ENCODE assay signal across 29 cellular contexts in the genomic region with DNA sequence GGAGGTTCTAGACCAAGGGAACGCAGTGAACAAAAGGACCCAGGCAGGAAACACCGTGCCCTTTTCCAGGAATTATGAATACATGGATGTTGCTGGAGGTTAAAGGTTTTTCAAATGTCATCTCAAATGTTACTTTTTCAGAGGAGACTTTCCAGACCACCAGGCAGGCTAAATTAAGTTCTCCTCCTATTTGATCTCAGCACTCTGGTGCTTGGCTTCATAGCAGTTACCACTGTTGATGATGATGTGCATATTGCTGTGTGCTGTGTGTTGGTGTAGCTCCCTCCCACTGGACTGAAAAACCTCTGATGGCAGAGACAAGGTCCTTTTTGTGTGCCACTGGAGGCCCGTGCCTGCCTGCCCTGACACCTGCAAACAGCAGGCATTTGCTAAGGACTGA.
"Had no signal": no experiment of that assay in that cellular context is flagged by ENCODE, and none has a peak within 500 bp of the region (broad histone marks: within the 10 kb centered on the region; RNA-seq: fewer than 3 reads in every experiment).

No MANE protein-coding gene starts in this region.

- H3K9me3 Mint-ChIP-seq: type B pancreatic cell had no signal

- FAIRE-seq: keratinocyte, pancreas, small intestine had no signal

- H3K4me2 ChIP-seq: neural progenitor cell had no signal

- H3K4me1 Mint-ChIP-seq: naive thymus-derived CD8-positive, alpha-beta T cell; nephron; neural progenitor cell; stimulated activated effector memory CD8-positive, alpha-beta T cell treated with anti-CD3 and anti-CD28 coated beads, Interleukin-12 subunit alpha, Interleukin-12 subunit beta, amount 100 ng/mL, for 72 hours had no signal

- DNase-seq: hippocampal formation; kidney glomerular epithelial cell; left cardiac atrium; left ventricle myocardium superior; lower lobe of right lung; mammary epithelial cell; mesenchymal stem cell; naive thymus-derived CD8-positive, alpha-beta T cell; pancreas; posterior cingulate gyrus; retina; right cardiac atrium; small intestine; spleen; stimulated activated CD4-positive, alpha-beta T cell treated with anti-CD3 and anti-CD28 coated beads, Interleukin-4, amount 100 ng/mL, for 24 hours; stimulated activated naive CD4-positive, alpha-beta T cell; tibial artery had no signal

- H3K36me3 ChIP-seq: lower lobe of right lung, neural progenitor cell, pancreas, prostate gland, spleen, suprapubic skin, thoracic aorta, tibial artery, vagina had no signal

- H3K4me3 Mint-ChIP-seq: naive thymus-derived CD8-positive, alpha-beta T cell; nephron; neural progenitor cell; stimulated activated effector memory CD8-positive, alpha-beta T cell treated with anti-CD3 and anti-CD28 coated beads, Interleukin-12 subunit alpha, Interleukin-12 subunit beta, amount 100 ng/mL, for 72 hours; stimulated activated naive CD8-positive, alpha-beta T cell treated with anti-CD3 and anti-CD28 coated beads, Interleukin-15, Interleukin-2, amounts not matched to agents 100 ng/mL and 50 ng/mL, for 24 hours; type B pancreatic cell had no signal

- H3K27me3 Mint-ChIP-seq: stimulated activated naive CD8-positive, alpha-beta T cell treated with anti-CD3 and anti-CD28 coated beads, Interleukin-15, Interleukin-2, amounts not matched to agents 100 ng/mL and 50 ng/mL, for 24 hours; type B pancreatic cell had no signal

- H3K4me1 ChIP-seq: lower lobe of right lung, neural progenitor cell, pancreas, prostate gland, spleen, suprapubic skin, tibial artery, vagina had no signal

- ATAC-seq: left cardiac atrium; left lobe of liver; left ventricle myocardium superior; lower lobe of right lung; naive thymus-derived CD8-positive, alpha-beta T cell; pancreas; right cardiac atrium; sciatic nerve; stimulated activated effector memory CD8-positive, alpha-beta T cell treated with anti-CD3 and anti-CD28 coated beads, Interleukin-12 subunit alpha, Interleukin-12 subunit beta, amount 100 ng/mL, for 72 hours had no signal

- H2AFZ ChIP-seq: neural progenitor cell had no signal

- H3K9me3 ChIP-seq: lower lobe of right lung, pancreas, prostate gland, suprapubic skin, thoracic aorta, tibial artery, vagina had no signal

- H3K9ac ChIP-seq: neural progenitor cell had no signal

- H3K36me3 Mint-ChIP-seq: naive thymus-derived CD8-positive, alpha-beta T cell; neural progenitor cell; stimulated activated effector memory CD8-positive, alpha-beta T cell treated with anti-CD3 and anti-CD28 coated beads, Interleukin-12 subunit alpha, Interleukin-12 subunit beta, amount 100 ng/mL, for 72 hours; type B pancreatic cell had no signal

- H3K4me3 ChIP-seq: lower lobe of right lung, neural progenitor cell, pancreas, prostate gland, spleen, suprapubic skin, thoracic aorta, tibial artery, vagina had no signal

- H3K27ac Mint-ChIP-seq: naive thymus-derived CD8-positive, alpha-beta T cell; nephron; neural progenitor cell; stimulated activated effector memory CD8-positive, alpha-beta T cell treated with anti-CD3 and anti-CD28 coated beads, Interleukin-12 subunit alpha, Interleukin-12 subunit beta, amount 100 ng/mL, for 72 hours; stimulated activated naive CD8-positive, alpha-beta T cell treated with anti-CD3 and anti-CD28 coated beads, Interleukin-15, Interleukin-2, amounts not matched to agents 100 ng/mL and 50 ng/mL, for 24 hours; type B pancreatic cell had no signal

- H3K27me3 ChIP-seq: neural progenitor cell, pancreas, spleen, suprapubic skin, tibial artery, vagina had no signal

- H3K27ac ChIP-seq: lower lobe of right lung, neural progenitor cell, pancreas, prostate gland, spleen, suprapubic skin, thoracic aorta, tibial artery, vagina had no signal
